In the genomic region with DNA sequence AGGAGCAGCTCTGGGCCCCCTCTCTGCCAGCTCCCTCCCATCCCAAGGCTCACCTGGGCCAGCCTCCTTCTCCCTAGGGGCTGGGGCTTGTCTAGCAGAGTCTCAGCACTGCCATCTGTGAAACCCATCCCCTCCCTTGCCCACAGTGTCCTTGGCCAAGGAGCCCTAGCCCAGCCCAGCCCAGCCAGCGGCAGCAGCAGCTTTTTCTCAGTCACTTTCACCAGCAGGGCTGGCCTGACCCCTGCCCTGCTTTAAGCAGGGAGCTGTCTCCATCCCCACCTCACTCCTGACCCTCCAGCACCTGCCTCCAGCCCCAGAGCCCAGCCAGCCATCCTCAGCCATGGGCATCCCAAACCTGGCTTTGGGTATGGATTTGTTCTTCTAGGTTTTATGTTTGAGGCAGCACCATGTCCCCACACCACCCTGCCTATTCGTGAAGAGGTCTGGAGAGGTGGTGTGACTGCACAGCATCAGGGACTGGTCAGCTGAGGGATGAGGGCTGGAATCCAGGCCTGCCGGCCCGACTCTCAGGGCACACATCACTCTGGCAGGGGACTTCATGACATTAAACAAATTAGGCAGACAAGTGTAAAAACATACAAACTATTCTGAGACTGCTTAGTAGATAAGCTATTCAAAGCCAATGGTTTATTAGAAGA, we compare ENCODE assay signal across 1 cellular context.
TF ChIP-seq lines count a peak whose summit lies in the region.

No MANE protein-coding gene starts in this region.

TF ChIP-seq in IMR-90, 13 proteins besides CTCF, POLR2A, EP300 and RAD21:
- TF ChIP-seq, protein P1, sequence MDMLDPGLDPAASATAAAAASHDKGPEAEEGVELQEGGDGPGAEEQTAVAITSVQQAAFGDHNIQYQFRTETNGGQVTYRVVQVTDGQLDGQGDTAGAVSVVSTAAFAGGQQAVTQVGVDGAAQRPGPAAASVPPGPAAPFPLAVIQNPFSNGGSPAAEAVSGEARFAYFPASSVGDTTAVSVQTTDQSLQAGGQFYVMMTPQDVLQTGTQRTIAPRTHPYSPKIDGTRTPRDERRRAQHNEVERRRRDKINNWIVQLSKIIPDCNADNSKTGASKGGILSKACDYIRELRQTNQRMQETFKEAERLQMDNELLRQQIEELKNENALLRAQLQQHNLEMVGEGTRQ (IDR thresholded peaks at IDR 0.05; ENCODE audit: low read depth, low read length): no peak
- TF ChIP-seq MXI1 (IDR thresholded peaks at IDR 0.05; ENCODE audit: borderline replicate concordance, low read depth, low read length) (no peak), RFX5 (IDR thresholded peaks at IDR 0.05; ENCODE audit: low read depth, low read length) (no peak), FOS (IDR thresholded peaks at IDR 0.05; ENCODE audit: low read depth, low read length) (no peak), NFE2L2 (IDR thresholded peaks at IDR 0.05; ENCODE audit: low read depth, low read length) (no peak), CHD1 (IDR thresholded peaks at IDR 0.05; ENCODE audit: low read depth, low read length) (no peak), BHLHE40 (IDR thresholded peaks at IDR 0.05; ENCODE audit: low read depth, low read length) (no peak), MAZ (IDR thresholded peaks at IDR 0.05; ENCODE audit: borderline replicate concordance, low read depth, low read length) (no peak), MAFK (IDR thresholded peaks at IDR 0.05; ENCODE audit: low read depth, low read length) (no peak), CEBPB (IDR thresholded peaks at IDR 0.05; ENCODE audit: low read depth, low read length) (no peak), SMC3 (IDR thresholded peaks at IDR 0.05; ENCODE audit: low read depth, low read length) (no peak)
- TF ChIP-seq, protein P2, sequence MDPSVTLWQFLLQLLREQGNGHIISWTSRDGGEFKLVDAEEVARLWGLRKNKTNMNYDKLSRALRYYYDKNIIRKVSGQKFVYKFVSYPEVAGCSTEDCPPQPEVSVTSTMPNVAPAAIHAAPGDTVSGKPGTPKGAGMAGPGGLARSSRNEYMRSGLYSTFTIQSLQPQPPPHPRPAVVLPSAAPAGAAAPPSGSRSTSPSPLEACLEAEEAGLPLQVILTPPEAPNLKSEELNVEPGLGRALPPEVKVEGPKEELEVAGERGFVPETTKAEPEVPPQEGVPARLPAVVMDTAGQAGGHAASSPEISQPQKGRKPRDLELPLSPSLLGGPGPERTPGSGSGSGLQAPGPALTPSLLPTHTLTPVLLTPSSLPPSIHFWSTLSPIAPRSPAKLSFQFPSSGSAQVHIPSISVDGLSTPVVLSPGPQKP (IDR thresholded peaks at IDR 0.05; ENCODE audit: borderline replicate concordance, low read depth, low read length): no peak
TF ChIP-seq in IMR-90: peak in this region for 0.
